ENCODE assay signal across 9 cellular contexts in the genomic region with DNA sequence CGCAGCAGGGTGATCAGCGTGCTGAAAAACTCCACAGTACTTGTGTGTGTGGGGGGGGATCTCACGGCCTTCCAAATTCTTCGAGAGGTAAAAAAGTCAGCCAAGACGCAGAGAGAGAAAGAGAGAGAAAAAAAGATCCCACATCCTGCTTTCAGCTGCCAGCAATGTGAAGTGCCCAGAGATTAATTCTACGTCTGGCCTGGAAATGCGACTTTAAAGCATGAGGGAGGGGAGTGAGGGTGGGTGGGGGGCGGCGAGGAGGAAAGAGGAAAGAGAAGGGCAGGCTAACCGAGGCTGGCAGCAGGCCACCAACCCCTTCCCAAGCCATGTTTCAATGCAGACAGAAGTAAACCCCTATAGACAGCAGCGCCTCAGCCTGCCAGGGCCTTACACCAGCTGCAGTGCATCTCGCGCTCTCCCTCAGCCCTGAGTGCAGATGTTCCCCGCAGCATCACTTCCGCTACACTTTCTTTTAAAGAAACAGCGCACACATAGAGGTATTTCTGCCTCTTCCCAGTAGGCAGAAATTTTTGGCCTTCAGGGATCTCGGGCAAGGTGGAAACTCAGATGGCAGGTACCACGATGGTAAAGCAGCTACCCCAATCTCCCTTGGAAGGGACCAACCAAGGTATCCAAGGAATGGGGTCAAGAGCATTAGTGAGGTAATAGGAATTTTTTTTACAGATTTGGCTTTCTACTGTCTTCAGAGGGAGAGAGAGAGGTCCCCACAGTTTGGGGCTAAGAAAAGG.
DNase-seq lines count a peak whose midpoint lies in the region; ATAC-seq and TF ChIP-seq lines count a peak whose summit lies in the region.
"Had no signal": no experiment of that assay in that cellular context is flagged by ENCODE, and none has a peak within 500 bp of the region (broad histone marks: within the 10 kb centered on the region; RNA-seq: fewer than 3 reads in every experiment).

No MANE protein-coding gene starts in this region.

- no peak overlapping the region for H3K4me3 Mint-ChIP-seq in endothelial cell (ENCODE audit: unreplicated experiment)
- peak overlapping the region; percentile 75 to 87 (median 80) for H3K4me3 Mint-ChIP-seq in naive thymus-derived CD8-positive, alpha-beta T cell

- no peak overlapping the region for H3K27ac Mint-ChIP-seq in endothelial cell (ENCODE audit: unreplicated experiment)
- H3K27ac Mint-ChIP-seq in naive thymus-derived CD8-positive, alpha-beta T cell: peak overlapping the region; percentile 94 to 98 (median 96)

- ATAC-seq in GM19468 (IDR thresholded peaks at IDR 0.05; ENCODE audit: extremely low read depth, unreplicated experiment): peak; percentile 51
- peak; percentile 96 for ATAC-seq in naive thymus-derived CD8-positive, alpha-beta T cell

- DNase-seq in activated CD8-positive, alpha-beta memory T cell treated with anti-CD3 and anti-CD28 coated beads for 24 hours: peak; percentile 81
- DNase-seq in endothelial cell (ENCODE audit: low spot score) (peak; percentile 18), NCI-H2029 treated with DMSO at 0.1 percent for 48 hours (lab: John Stamatoyannopoulos, UW) (no peak)
- DNase-seq in naive thymus-derived CD8-positive, alpha-beta T cell: peak; percentile 49 to 86 (median 70)

- H3K9ac ChIP-seq in BLaER1: peak overlapping the region; percentile 39
- H3K9ac ChIP-seq in subcutaneous abdominal adipose tissue (ENCODE audit: low read length in 5 of 5): peak overlapping the region in 2 of 5 donors; percentile 22 to 38

- TF ChIP-seq CTCF in endothelial cell (IDR thresholded peaks at IDR 0.05; ENCODE audit: unreplicated experiment): no peak

- peaks cover 35% of the 10 kb centered on the region for H3K36me3 ChIP-seq in BLaER1
- H3K36me3 ChIP-seq in KOPT-K1 (ENCODE audit: insufficient read depth, low read length): peaks cover 25% of the 10 kb centered on the region
- peaks cover 0 to 5% (median 0%) of the 10 kb centered on the region in 5 donors for H3K36me3 ChIP-seq in subcutaneous abdominal adipose tissue (ENCODE audit: control insufficient read depth in 5 of 5, insufficient read depth in 5 of 5, low read length in 5 of 5)

- no peaks in the 10 kb centered on the region for H3K9me3 ChIP-seq in BLaER1
- H3K9me3 ChIP-seq in KOPT-K1 (ENCODE audit: insufficient read depth, low read length, poor library complexity, severe bottlenecking): no peaks in the 10 kb centered on the region
- H3K9me3 ChIP-seq in subcutaneous abdominal adipose tissue (ENCODE audit: control insufficient read depth in 5 of 5, low read length in 5 of 5): no peaks in the 10 kb centered on the region

- peaks cover 23% of the 10 kb centered on the region for H3K4me1 Mint-ChIP-seq in endothelial cell (ENCODE audit: unreplicated experiment)
- H3K4me1 Mint-ChIP-seq in naive thymus-derived CD8-positive, alpha-beta T cell: peaks cover 26 to 61% (median 57%) of the 10 kb centered on the region in 4 donors

- H3K27me3 Mint-ChIP-seq in endothelial cell (ENCODE audit: unreplicated experiment): peaks cover 1% of the 10 kb centered on the region
- no peaks in the 10 kb centered on the region for H3K27me3 Mint-ChIP-seq in naive thymus-derived CD8-positive, alpha-beta T cell

- peaks cover 6% of the 10 kb centered on the region for H3K36me3 Mint-ChIP-seq in endothelial cell (ENCODE audit: low read depth, unreplicated experiment)
- peaks cover 0 to 17% (median 6%) of the 10 kb centered on the region in 3 donors for H3K36me3 Mint-ChIP-seq in naive thymus-derived CD8-positive, alpha-beta T cell

- no peaks in the 10 kb centered on the region for H4K20me1 ChIP-seq in BLaER1

- peak overlapping the region; percentile 84 for H3K27ac ChIP-seq in BLaER1
- H3K27ac ChIP-seq in KOPT-K1 (ENCODE audit: low read depth, low read length, poor library complexity, severe bottlenecking): peak overlapping the region; percentile 84
- H3K27ac ChIP-seq in subcutaneous abdominal adipose tissue (ENCODE audit: low read depth, low read length): peak overlapping the region; percentile 87
- H3K27ac ChIP-seq: HL-60 had no signal

- H3K4me1 ChIP-seq in BLaER1: peaks cover 78% of the 10 kb centered on the region
- H3K4me1 ChIP-seq in subcutaneous abdominal adipose tissue (ENCODE audit: control insufficient read depth in 5 of 5, insufficient read depth in 5 of 5, low read length in 5 of 5): peaks cover 14 to 44% (median 35%) of the 10 kb centered on the region in 5 donors

- H3K9me3 Mint-ChIP-seq in endothelial cell (ENCODE audit: unreplicated experiment): no peaks in the 10 kb centered on the region
- H3K9me3 Mint-ChIP-seq in naive thymus-derived CD8-positive, alpha-beta T cell: no peaks in the 10 kb centered on the region

- no peaks in the 10 kb centered on the region for H3K27me3 ChIP-seq in BLaER1
- H3K27me3 ChIP-seq in subcutaneous abdominal adipose tissue (ENCODE audit: control insufficient read depth in 5 of 5, insufficient read depth in 4 of 5, low read length in 5 of 5): no peaks in the 10 kb centered on the region

- H3K4me3 ChIP-seq in BLaER1 (peak overlapping the region; percentile 53), subcutaneous abdominal adipose tissue (ENCODE audit: low read depth in 1 of 5, low read length in 5 of 5) (peak overlapping the region; percentile 18 to 55 (median 36))

- POLR2A ChIA-PET in naive thymus-derived CD8-positive, alpha-beta T cell (lab: Charles Lee): interaction anchor here (0.6 to 1.7 kb wide), 3 partner anchors 24 to 50 kb away, joined by 3 to 5 read pairs (median 4); no protein-coding TSS in a partner anchor

- peak overlapping the region; percentile 81 for H3K4me2 ChIP-seq in BLaER1
